ENCODE assay signal across 22 cellular contexts in genomic region chr4:99248714-99249113, GRCh38. TPM values are rescaled to one million over a fixed set of nuclear protein-coding genes. Genes with fewer than 3 reads are reported as not detected.
DNase-seq lines count a peak whose midpoint lies in the region; ATAC-seq and TF ChIP-seq lines count a peak whose summit lies in the region.
"Had no signal": no experiment of that assay in that cellular context is flagged by ENCODE, and none has a peak within 500 bp of the region (broad histone marks: within the 10 kb centered on the region; RNA-seq: fewer than 3 reads in every experiment).

No MANE protein-coding gene starts in this region.

- H3K36me3 ChIP-seq in RWPE2 (ENCODE audit: low read depth) (no peaks in the 10 kb centered on the region), thoracic aorta (no peaks in the 10 kb centered on the region)
- H3K36me3 ChIP-seq: BE2C, HAP-1, SJCRH30 had no signal

- H3K27me3 ChIP-seq in RWPE2 (ENCODE audit: insufficient read depth, poor library complexity, severe bottlenecking) (no peaks in the 10 kb centered on the region), thoracic aorta (replicated peaks; ENCODE audit: insufficient read depth) (no peaks in the 10 kb centered on the region)
- H3K27me3 ChIP-seq: BE2C, SJCRH30 had no signal

- peaks cover 2% of the 10 kb centered on the region for H3K9me3 ChIP-seq in RWPE2 (ENCODE audit: severe bottlenecking)
- H3K9me3 ChIP-seq in thoracic aorta: peaks cover 3% of the 10 kb centered on the region
- H3K9me3 ChIP-seq: BE2C, HAP-1, SJCRH30 had no signal

- H3K27ac ChIP-seq in RWPE2 (ENCODE audit: poor library complexity, severe bottlenecking) (no peak overlapping the region), thoracic aorta (peak overlapping the region; percentile 35 to 40)
- H3K27ac ChIP-seq: KMS-11, SJCRH30 had no signal

- H3K4me3 ChIP-seq in RWPE2 (ENCODE audit: severe bottlenecking) (no peak overlapping the region), fibroblast of mammary gland (ENCODE audit: control insufficient read depth, low read depth, low read length) (no peak overlapping the region), thoracic aorta (no peak overlapping the region)
- H3K4me3 ChIP-seq: HAP-1, SJCRH30 had no signal

- peak; percentile 64; the same call in 2 of the 3 replicates for ATAC-seq in RWPE2 (ENCODE audit: low read depth)
- ATAC-seq in thoracic aorta (ENCODE audit: insufficient number of reproducible peaks, low FRiP score, low read depth): no peak
- ATAC-seq: HepG2 had no signal

- H3K4me1 ChIP-seq in RWPE2 (ENCODE audit: insufficient read depth, poor library complexity, severe bottlenecking) (no peaks in the 10 kb centered on the region), thoracic aorta (ENCODE audit: control insufficient read depth in 1 of 2, low read depth in 2 of 2) (peaks cover 4 to 20% of the 10 kb centered on the region in 2 donors)
- H3K4me1 ChIP-seq: BE2C, HAP-1, SJCRH30 had no signal

- DNase-seq in HS-27A (ENCODE audit: low read depth): peak; percentile 2
- no peak for DNase-seq in RWPE2 (ENCODE audit: low spot score)
- peak; percentile 41 for DNase-seq in fibroblast of mammary gland (ENCODE audit: low read depth)
- no peak for DNase-seq in thoracic aorta (ENCODE audit: low spot score)
- DNase-seq in NCI-H2227 (lab: John Stamatoyannopoulos, UW; ENCODE audit: unreplicated experiment): no peak
- DNase-seq in NCI-H1105 (lab: John Stamatoyannopoulos, UW): no peak
- DNase-seq in AG20443 (ENCODE audit: low spot score): no peak
- DNase-seq: BE2C; CD4-positive, alpha-beta T cell; DMS79; NCI-H1092; NCI-H1694; NCI-H345; NCI-H526; NK-92 treated with Interleukin-12 subunit alpha and Interleukin-12 subunit beta, amount 100 ng/mL, for 24 hours; SJCRH30 had no signal

- no peak for TF ChIP-seq CTCF in RWPE2 (IDR thresholded peaks at IDR 0.05; ENCODE audit: poor library complexity, severe bottlenecking)
- no peak for TF ChIP-seq CTCF in fibroblast of mammary gland (conservative IDR thresholded peaks at IDR 0.05; ENCODE audit: control insufficient read depth, insufficient read depth, low read depth, low read length)
- TF ChIP-seq CTCF in thoracic aorta (IDR thresholded peaks at IDR 0.05): no peak

RNA-seq across cellular contexts. Expression of gene ADH6, which starts 29.7 kb away (rescaled TPM):
- under 1 TPM in 1 of 2 donors, not detected in 1; 0.41 TPM for total RNA-seq in thoracic aorta
- total RNA-seq: CD4-positive, alpha-beta T cell; M059J; OCI-LY7; RPMI7951; SJCRH30 had no signal

RNA-seq across cellular contexts. Expression of gene ADH1A, which starts 42.1 kb away (rescaled TPM):
- under 1 TPM in 1 of 2 donors, not detected in 1; 0.99 TPM for total RNA-seq in thoracic aorta
- total RNA-seq: CD4-positive, alpha-beta T cell; M059J; OCI-LY7; RPMI7951; SJCRH30 had no signal

Comparison
In these comparisons a context has a peak if more than half of its experiments do, and no peak if none do; other contexts are left out.
1. DNase-seq: peak in HS-27A (single experiment) and fibroblast of mammary gland (single experiment); none in RWPE2 (single experiment), thoracic aorta (single experiment), NCI-H2227 (single experiment), NCI-H1105 (single experiment) and AG20443 (single experiment).